In genomic region chr3:184514151-184514490, GRCh38 we compare ENCODE assay signal across 10 cellular contexts. TPM values are rescaled to one million over a fixed set of nuclear protein-coding genes. Genes with fewer than 3 reads are reported as not detected.
A peak's percentile ranks its signal among the peaks of the same experiment; 100 is the strongest.
DNase-seq lines count a peak whose midpoint lies in the region; TF ChIP-seq lines count a peak whose summit lies in the region.
"Had no signal": no experiment of that assay in that cellular context is flagged by ENCODE, and none has a peak within 500 bp of the region (broad histone marks: within the 10 kb centered on the region; RNA-seq: fewer than 3 reads in every experiment).

No MANE protein-coding gene starts in this region.

- peaks cover 7% of the 10 kb centered on the region for H3K4me1 Mint-ChIP-seq in nephron
- peaks cover 16% of the 10 kb centered on the region for H3K4me1 Mint-ChIP-seq in activated naive CD4-positive, alpha-beta T cell treated with anti-CD3 and anti-CD28 coated beads, Interleukin-2, amount 10 ng/mL, durations not matched to agents 7 days and 5 days
- peaks cover 9 to 11% of the 10 kb centered on the region in 2 donors for H3K4me1 Mint-ChIP-seq in immature natural killer cell

- no peaks in the 10 kb centered on the region for H4K20me1 ChIP-seq in BLaER1 treated with 17β-estradiol and CSF1 and Interleukin-3, amounts not matched to agents 10 nM and 100 nM

- peaks cover 16 to 52% (median 37%) of the 10 kb centered on the region in 11 experiments for H3K27me3 ChIP-seq in BLaER1 treated with 17β-estradiol and CSF1 and Interleukin-3, amounts not matched to agents 10 nM and 100 nM
- H3K27me3 ChIP-seq in HUES48 (ENCODE audit: control insufficient read depth, insufficient read depth, low read length) (peaks cover 52% of the 10 kb centered on the region), dorsolateral prefrontal cortex (peaks cover 0 to 53% (median 17%) of the 10 kb centered on the region in 45 donors)

- H3K4me3 Mint-ChIP-seq in nephron: peak overlapping the region; percentile 49 to 69 (median 55)
- no peak overlapping the region for H3K4me3 Mint-ChIP-seq in activated naive CD4-positive, alpha-beta T cell treated with anti-CD3 and anti-CD28 coated beads, Interleukin-2, amount 10 ng/mL, durations not matched to agents 7 days and 5 days
- H3K4me3 Mint-ChIP-seq in immature natural killer cell: peak overlapping the region in 2 of 5 donors; percentile 54 to 56

- no peak for TF ChIP-seq POLR2A in lower leg skin (IDR thresholded peaks at IDR 0.05)

- WGBS in lower leg skin, 2 donors: 36 to 38% methylated on average over 10 of the region's 10 CpGs

- peaks cover 11 to 22% (median 15%) of the 10 kb centered on the region in 10 experiments for H3K4me1 ChIP-seq in BLaER1 treated with 17β-estradiol and CSF1 and Interleukin-3, amounts not matched to agents 10 nM and 100 nM
- peaks cover 18% of the 10 kb centered on the region; the same call in 1 of the 2 replicates for H3K4me1 ChIP-seq in HUES48 (ENCODE audit: control insufficient read depth, insufficient read depth, low read length)

- H3K9me3 Mint-ChIP-seq in nephron (peaks cover 14% of the 10 kb centered on the region), immature natural killer cell (no peaks in the 10 kb centered on the region)
- H3K9me3 Mint-ChIP-seq in activated naive CD4-positive, alpha-beta T cell treated with anti-CD3 and anti-CD28 coated beads, Interleukin-2, amount 10 ng/mL, durations not matched to agents 7 days and 5 days: no peaks in the 10 kb centered on the region

- peaks cover 87% of the 10 kb centered on the region for H3K27me3 Mint-ChIP-seq in nephron (ENCODE audit: low read depth)
- H3K27me3 Mint-ChIP-seq in activated naive CD4-positive, alpha-beta T cell treated with anti-CD3 and anti-CD28 coated beads, Interleukin-2, amount 10 ng/mL, durations not matched to agents 7 days and 5 days: peaks cover 60% of the 10 kb centered on the region
- peaks cover 20 to 31% (median 24%) of the 10 kb centered on the region in 3 donors for H3K27me3 Mint-ChIP-seq in immature natural killer cell (ENCODE audit: low read depth in 3 of 3)

- intact Hi-C loops in dorsolateral prefrontal cortex (cut with DNase I): loop anchor here in 1 of 2 donors (5.0 kb wide), 1 partner anchor 97 kb away; no protein-coding TSS in a partner anchor
- intact Hi-C loops in lower leg skin (cut with DNase I; ENCODE audit: low total_unique reads): no loop called here

- TF ChIP-seq CTCF in dorsolateral prefrontal cortex (IDR thresholded peaks at IDR 0.05 in 54 of 56, conservative IDR thresholded peaks at IDR 0.05 in 2 of 56; ENCODE audit: low read depth in 1 of 56, partially characterized antibody in 56 of 56): no peak
- TF ChIP-seq CTCF in nephron (IDR thresholded peaks at IDR 0.05; ENCODE audit: unreplicated experiment in 3 of 3): no peak
- TF ChIP-seq CTCF in lower leg skin (IDR thresholded peaks at IDR 0.05): no peak

- H3K27ac ChIP-seq in BLaER1 treated with 17β-estradiol and CSF1 and Interleukin-3, amounts not matched to agents 10 nM and 100 nM: peak overlapping the region in 1 of 11 experiments; percentile 10; a peak in 1 of 22 replicates
- H3K27ac ChIP-seq in HUES48 (ENCODE audit: low read depth, low read length) (no peak overlapping the region), dorsolateral prefrontal cortex (peak overlapping the region in 6 of 59 donors; percentile 5 to 56 (median 38))
- H3K27ac ChIP-seq: RWPE1 had no signal

- CTCF ChIA-PET in activated naive CD4-positive, alpha-beta T cell treated with anti-CD3 and anti-CD28 coated beads, Interleukin-2, amount 10 ng/mL, durations not matched to agents 7 days and 5 days (lab: Charles Lee): interaction anchor here (0.8 to 6.1 kb wide), 32 partner anchors 8 to 287 kb away, joined by 3 to 76 read pairs (median 5); no protein-coding TSS in a partner anchor

- H3K9ac ChIP-seq in BLaER1 treated with 17β-estradiol and CSF1 and Interleukin-3, amounts not matched to agents 10 nM and 100 nM: peak overlapping the region in 10 of 11 experiments; percentile 11 to 70 (median 50); a peak in 15 of 22 replicates
- H3K9ac ChIP-seq in HUES48 (ENCODE audit: low read depth, low read length): no peak overlapping the region

- no peaks in the 10 kb centered on the region for H3K36me3 ChIP-seq in BLaER1 treated with 17β-estradiol and CSF1 and Interleukin-3, amounts not matched to agents 10 nM and 100 nM
- H3K36me3 ChIP-seq in HUES48 (ENCODE audit: control insufficient read depth, insufficient read depth, low read length): no peaks in the 10 kb centered on the region
- H3K36me3 ChIP-seq: gastroesophageal sphincter had no signal

- H3K9me3 ChIP-seq in BLaER1 treated with 17β-estradiol and CSF1 and Interleukin-3, amounts not matched to agents 10 nM and 100 nM (replicated peaks in 1 of 11): peaks cover 0 to 12% (median 0%) of the 10 kb centered on the region in 11 experiments; a peak in 5 of 22 replicates
- H3K9me3 ChIP-seq in HUES48 (ENCODE audit: control insufficient read depth, insufficient read depth, low read length): 0 out of 2 replicates have a peak, but pooled peaks cover 2% of the 10 kb centered on the region

- peak overlapping the region; percentile 4 to 66 (median 44); a peak in 15 of 20 replicates for H3K4me3 ChIP-seq in BLaER1 treated with 17β-estradiol and CSF1 and Interleukin-3, amounts not matched to agents 10 nM and 100 nM
- H3K4me3 ChIP-seq in HUES48 (ENCODE audit: low read depth, low read length): peak overlapping the region; percentile 55
- peak overlapping the region in 58 of 59 donors; percentile 6 to 72 (median 50) for H3K4me3 ChIP-seq in dorsolateral prefrontal cortex
- no peak overlapping the region for H3K4me3 ChIP-seq in lower leg skin (ENCODE audit: low read depth, poor library complexity, severe bottlenecking)

- H3K36me3 Mint-ChIP-seq in nephron (ENCODE audit: low read depth): peaks cover 5% of the 10 kb centered on the region
- no peaks in the 10 kb centered on the region for H3K36me3 Mint-ChIP-seq in activated naive CD4-positive, alpha-beta T cell treated with anti-CD3 and anti-CD28 coated beads, Interleukin-2, amount 10 ng/mL, durations not matched to agents 7 days and 5 days
- H3K36me3 Mint-ChIP-seq in immature natural killer cell: no peaks in the 10 kb centered on the region

- no peak overlapping the region for H3K27ac Mint-ChIP-seq in nephron
- H3K27ac Mint-ChIP-seq in activated naive CD4-positive, alpha-beta T cell treated with anti-CD3 and anti-CD28 coated beads, Interleukin-2, amount 10 ng/mL, durations not matched to agents 7 days and 5 days: no peak overlapping the region
- no peak overlapping the region for H3K27ac Mint-ChIP-seq in immature natural killer cell

- peak overlapping the region; percentile 63 to 97 (median 90) for H3K4me2 ChIP-seq in BLaER1 treated with 17β-estradiol and CSF1 and Interleukin-3, amounts not matched to agents 10 nM and 100 nM

- no peak for DNase-seq in dorsolateral prefrontal cortex
- DNase-seq in lower leg skin (ENCODE audit: low spot score in 2 of 2): no peak
- DNase-seq in activated naive CD4-positive, alpha-beta T cell treated with anti-CD3 and anti-CD28 coated beads, Interleukin-2, amount 10 ng/mL, durations not matched to agents 7 days and 5 days: no peak
- DNase-seq in immature natural killer cell: no peak
- no peak for DNase-seq in CD1c-positive myeloid dendritic cell (ENCODE audit: extremely low spot score)

RNA-seq across cellular contexts. Expression of gene EPHB3, which starts 47.5 kb away (rescaled TPM):
- total RNA-seq in dorsolateral prefrontal cortex (10 to 100 TPM in 9 of 120 experiments, 1 to 10 TPM in 111; 3.4 to 13.0 (median 7.1) TPM), lower leg skin (100 to 1,000 TPM in 3 of 4 donors, 10 to 100 TPM in 1; 99.4 to 120 (median 109) TPM)
- 1 to 10 TPM in 1 of 3 donors, not detected in 2; 3.0 TPM for polyA plus RNA-seq in immature natural killer cell

Comparison
In these comparisons a context has a peak if more than half of its experiments do, and no peak if none do; other contexts are left out.
1. RNA of gene EPHB3, which starts 47.5 kb away (total RNA-seq): 99.4 to 120 TPM in lower leg skin; 3.4 to 13.0 TPM in dorsolateral prefrontal cortex; every median in the first group is over 4 times any median in the second.